ENCODE assay signal across 21 cellular contexts in genomic region chr11:11578542-11578941, GRCh38. TPM values are rescaled to one million over a fixed set of nuclear protein-coding genes. Genes with fewer than 3 reads are reported as not detected.
DNase-seq lines count a peak whose midpoint lies in the region; ATAC-seq and TF ChIP-seq lines count a peak whose summit lies in the region.
"Had no signal": no experiment of that assay in that cellular context is flagged by ENCODE, and none has a peak within 500 bp of the region (broad histone marks: within the 10 kb centered on the region; RNA-seq: fewer than 3 reads in every experiment).

No MANE protein-coding gene starts in this region.

- TF ChIP-seq POLR2A in transverse colon (IDR thresholded peaks at IDR 0.05): no peak

- H3K4me1 ChIP-seq in left lung (peaks cover 22 to 44% of the 10 kb centered on the region in 2 donors), transverse colon (peaks cover 0 to 12% (median 1%) of the 10 kb centered on the region in 4 donors)

- H3K4me3 ChIP-seq in left lung (no peak overlapping the region), transverse colon (no peak overlapping the region)
- H3K4me3 ChIP-seq: lower lobe of right lung, mucosa of descending colon, psoas muscle, stomach, tibial nerve had no signal

- 83 to 84% methylated on average over 4 to 10 of the region's 10 CpGs for WGBS in transverse colon (ENCODE audit: low coverage in 1 of 2), 2 donors

- no peaks in the 10 kb centered on the region for H3K27me3 ChIP-seq in left lung
- H3K27me3 ChIP-seq in transverse colon: no peaks in the 10 kb centered on the region
- H3K27me3 ChIP-seq: tibial nerve had no signal

- ATAC-seq in left lung (peak; percentile 6), GM19395 (IDR thresholded peaks at IDR 0.05; ENCODE audit: unreplicated experiment) (no peak)
- ATAC-seq: mucosa of descending colon, psoas muscle, T-helper 17 cell had no signal

- H3K9me3 ChIP-seq in left lung (no peaks in the 10 kb centered on the region), transverse colon (no peaks in the 10 kb centered on the region)
- H3K9me3 ChIP-seq: lower lobe of right lung, mucosa of descending colon, neutrophil, psoas muscle, stomach, tibial nerve had no signal

- TF ChIP-seq EP300 in transverse colon (IDR thresholded peaks at IDR 0.05; ENCODE audit: low read depth): no peak

- H3K36me3 ChIP-seq in left lung (no peaks in the 10 kb centered on the region), transverse colon (no peaks in the 10 kb centered on the region)
- H3K36me3 ChIP-seq: lower lobe of right lung, neutrophil, stomach, tibial nerve had no signal

- in situ Hi-C loops in transverse colon (cut with MboI; ENCODE audit: low pct_ligation_motif_present in 1 of 4, low pct_unique_long_range_greater_than_20kb in 1 of 4, low sequenced_read_pairs in 3 of 4): no loop called here

- peak; percentile 95 for DNase-seq in DMS79 treated with DMSO at 0.1 percent for 48 hours (lab: John Stamatoyannopoulos, UW)
- DNase-seq in NCI-H1092 (lab: John Stamatoyannopoulos, UW): peak; percentile 84
- DNase-seq in NCI-H345 treated with DMSO at 0.1 percent for 48 hours (lab: John Stamatoyannopoulos, UW; ENCODE audit: unreplicated experiment): peak; percentile 19
- DNase-seq in left lung: no peak
- no peak for DNase-seq in A172 (ENCODE audit: low spot score)
- no peak for DNase-seq in transverse colon
- DNase-seq: activated CD4-positive, alpha-beta T cell treated with anti-CD3 and anti-CD28 coated beads, Interleukin-2, amount 10 ng/mL, durations not matched to agents 24 days and 14 days; activated naive CD4-positive, alpha-beta T cell treated with anti-CD3 and anti-CD28 coated beads, Interleukin-2, amount 10 ng/mL, durations not matched to agents 7 days and 5 days; amniotic stem cell; CD4-positive, CD25-positive, alpha-beta regulatory T cell; cortex of kidney; mucosa of descending colon; NCI-H526; psoas muscle; stimulated activated CD8-positive, alpha-beta memory T cell treated with anti-CD3 and anti-CD28 coated beads, Interleukin-4, amount 100 ng/mL, for 48 hours; stomach; T-helper 17 cell had no signal

- no peak for TF ChIP-seq CTCF in left lung (IDR thresholded peaks at IDR 0.05)
- TF ChIP-seq CTCF in transverse colon (IDR thresholded peaks at IDR 0.05): no peak

- intact Hi-C loops in left lung (cut with DNase I) (no loop called here), transverse colon (cut with DNase I; ENCODE audit: low total_unique reads) (no loop called here)

- no peak overlapping the region for H3K27ac ChIP-seq in left lung
- peak overlapping the region in 1 of 4 donors; percentile 13 for H3K27ac ChIP-seq in transverse colon
- H3K27ac ChIP-seq: neutrophil, psoas muscle, stomach, tibial nerve had no signal

RNA-seq across cellular contexts. Expression of gene GALNT18, which starts 43.3 kb away (rescaled TPM):
- total RNA-seq in left lung (10 to 100 TPM; 39.3 to 42.6 TPM), transverse colon (10 to 100 TPM in 1 of 4 donors, 1 to 10 TPM in 3; 5.6 to 22.1 (median 8.4) TPM)
- 3.7 and 5.7 TPM in 2 replicates for total RNA-seq in A172 (2014; rRNA removed; shearing (Covaris generic))
- total RNA-seq: CD4-positive, CD25-positive, alpha-beta regulatory T cell; T-helper 17 cell had no signal

Comparison
In these comparisons a context has a peak if more than half of its experiments do, and no peak if none do; other contexts are left out.
1. DNase-seq: peak in DMS79 treated with DMSO at 0.1 percent for 48 hours (single experiment), NCI-H1092 (single experiment) and NCI-H345 treated with DMSO at 0.1 percent for 48 hours (single experiment); none in left lung (0 of 2), A172 (single experiment) and transverse colon (single experiment).